1 cellular context compared by ENCODE assay signal in the genomic region with DNA sequence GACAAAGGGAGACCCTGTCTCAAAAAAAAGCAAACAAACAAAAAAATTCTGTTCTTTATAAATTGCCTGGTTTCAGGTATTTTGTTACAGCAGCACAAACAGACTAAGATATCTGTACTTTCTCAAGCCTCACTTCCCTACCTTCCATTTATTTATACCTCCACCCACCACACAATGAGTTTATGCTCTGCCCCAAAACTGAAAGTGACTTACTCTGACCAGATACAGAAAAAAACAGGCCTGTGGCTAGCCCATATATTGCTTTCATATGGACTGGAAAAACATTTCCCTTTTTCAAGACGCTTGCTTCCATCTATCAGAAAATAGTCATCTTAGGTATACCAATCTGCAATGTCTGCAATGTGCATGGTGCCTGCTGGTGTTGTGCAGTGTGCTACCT.
TF ChIP-seq lines count a peak whose summit lies in the region.

No MANE protein-coding gene starts in this region.

TF ChIP-seq in endothelial cell of umbilical vein, 7 proteins besides CTCF, POLR2A, EP300 and RAD21 (continued from another document):
- TF ChIP-seq, protein P1, sequence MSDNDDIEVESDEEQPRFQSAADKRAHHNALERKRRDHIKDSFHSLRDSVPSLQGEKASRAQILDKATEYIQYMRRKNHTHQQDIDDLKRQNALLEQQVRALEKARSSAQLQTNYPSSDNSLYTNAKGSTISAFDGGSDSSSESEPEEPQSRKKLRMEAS (IDR thresholded peaks at IDR 0.05; ENCODE audit: insufficient read depth, insufficient read length): no peak
